In genomic region chr9:71909887-71910601, GRCh38 we compare ENCODE assay signal across 8 cellular contexts. TPM values are rescaled to one million over a fixed set of nuclear protein-coding genes. Genes with fewer than 3 reads are reported as not detected.
DNase-seq lines count a peak whose midpoint lies in the region; ATAC-seq and TF ChIP-seq lines count a peak whose summit lies in the region.

No MANE protein-coding gene starts in this region.

- no peak overlapping the region for H2BK12ac ChIP-seq in mesenchymal stem cell (ENCODE audit: low read length in 2 of 2)

- H4K20me1 ChIP-seq in DND-41 (ENCODE audit: insufficient read depth, low read length) (peaks cover 40% of the 10 kb centered on the region; the same call in 1 of the 2 replicates), GM23248 (ENCODE audit: insufficient read depth) (no peaks in the 10 kb centered on the region; the same call in 1 of the 2 replicates)

- H2BK5ac ChIP-seq in mesenchymal stem cell (ENCODE audit: low read depth, low read length, poor library complexity, severe bottlenecking), result no peak overlapping the region

- H3K27me3 ChIP-seq in DND-41 (ENCODE audit: insufficient read depth, low read length, poor library complexity) (no peaks in the 10 kb centered on the region), GM23248 (replicated peaks; ENCODE audit: insufficient read depth) (no peaks in the 10 kb centered on the region), mesenchymal stem cell (ENCODE audit: control insufficient read depth in 1 of 2, insufficient read depth in 1 of 2, low read length in 2 of 2) (no peaks in the 10 kb centered on the region)

- H3F3A ChIP-seq in GM23248 (ENCODE audit: insufficient read depth), result peaks cover 23% of the 10 kb centered on the region

- peak overlapping the region; percentile 67 for H3K4me2 ChIP-seq in DND-41 (ENCODE audit: insufficient read depth, low read length)
- peak overlapping the region; percentile 90 for H3K4me2 ChIP-seq in GM23248 (ENCODE audit: unreplicated experiment)
- peak overlapping the region; percentile 73 for H3K4me2 ChIP-seq in mesenchymal stem cell (ENCODE audit: low read length, poor library complexity, severe bottlenecking)

- no peaks in the 10 kb centered on the region for H3K9me3 Mint-ChIP-seq in stimulated activated effector memory CD8-positive, alpha-beta T cell treated with anti-CD3 and anti-CD28 coated beads, Interleukin-12 subunit alpha, Interleukin-12 subunit beta, amount 100 ng/mL, for 72 hours

- H3K27ac ChIP-seq in DND-41 (ENCODE audit: low read length) (peak overlapping the region; percentile 92), GM23248 (peak overlapping the region; percentile 88), mesenchymal stem cell (ENCODE audit: low read length, poor library complexity, severe bottlenecking) (peak overlapping the region; percentile 64)

- H3K4me3 ChIP-seq in DND-41 (ENCODE audit: low read depth in 1 of 2, low read length in 2 of 2), result peak overlapping the region; percentile 65 to 86
- peak overlapping the region; percentile 91 for H3K4me3 ChIP-seq in GM23248
- peak overlapping the region; percentile 90 to 91 for H3K4me3 ChIP-seq in mesenchymal stem cell (ENCODE audit: insufficient read depth in 1 of 2, low read depth in 1 of 2, low read length in 2 of 2)

- H2AFZ ChIP-seq in DND-41 (ENCODE audit: low read depth, low read length) (peak overlapping the region; percentile 24; the same call in 1 of the 2 replicates), GM23248 (peak overlapping the region; percentile 89), mesenchymal stem cell (ENCODE audit: low read depth, low read length) (peak overlapping the region; percentile 88)

- ATAC-seq in DND-41 (ENCODE audit: insufficient read depth, low read depth) (peak; percentile 5; the same call in 1 of the 3 replicates), GM19467 (IDR thresholded peaks at IDR 0.05; ENCODE audit: unreplicated experiment) (no peak)
- ATAC-seq in stimulated activated effector memory CD8-positive, alpha-beta T cell treated with anti-CD3 and anti-CD28 coated beads, Interleukin-12 subunit alpha, Interleukin-12 subunit beta, amount 100 ng/mL, for 72 hours, result no peak

- H3K36me3 Mint-ChIP-seq in stimulated activated effector memory CD8-positive, alpha-beta T cell treated with anti-CD3 and anti-CD28 coated beads, Interleukin-12 subunit alpha, Interleukin-12 subunit beta, amount 100 ng/mL, for 72 hours, result peaks cover 19% of the 10 kb centered on the region

- H3K4me3 Mint-ChIP-seq in stimulated activated effector memory CD8-positive, alpha-beta T cell treated with anti-CD3 and anti-CD28 coated beads, Interleukin-12 subunit alpha, Interleukin-12 subunit beta, amount 100 ng/mL, for 72 hours, result peak overlapping the region; percentile 97

- H3K27ac Mint-ChIP-seq in stimulated activated effector memory CD8-positive, alpha-beta T cell treated with anti-CD3 and anti-CD28 coated beads, Interleukin-12 subunit alpha, Interleukin-12 subunit beta, amount 100 ng/mL, for 72 hours, result peak overlapping the region; percentile 98

- no peak overlapping the region for H3K14ac ChIP-seq in mesenchymal stem cell (ENCODE audit: low read length in 2 of 2)

- DNase-seq in DND-41 (peak; percentile 65), GM23248 (peak; percentile 63), NCI-H146 treated with DMSO at 0.1 percent for 48 hours (lab: John Stamatoyannopoulos, UW; ENCODE audit: unreplicated experiment) (peak; percentile 14), epidermal melanocyte (ENCODE audit: insufficient read length, low spot score) (peak; percentile 40), mesenchymal stem cell (peak; percentile 65)
- peak; percentile 73 for DNase-seq in activated CD8-positive, alpha-beta memory T cell treated with anti-CD3 and anti-CD28 coated beads for 24 hours
- DNase-seq in stimulated activated effector memory CD8-positive, alpha-beta T cell treated with anti-CD3 and anti-CD28 coated beads, Interleukin-12 subunit alpha, Interleukin-12 subunit beta, amount 100 ng/mL, for 72 hours (ENCODE audit: low spot score in 2 of 2), result peak in 1 of 2 donors; percentile 70

- H3K36me3 ChIP-seq in DND-41 (ENCODE audit: insufficient read depth, low read length) (peaks cover 22% of the 10 kb centered on the region), GM23248 (ENCODE audit: low read depth) (no peaks in the 10 kb centered on the region), mesenchymal stem cell (ENCODE audit: control insufficient read depth in 1 of 2, insufficient read depth in 2 of 2, low read depth in 1 of 2, low read length in 2 of 2) (peaks cover 0 to 3% of the 10 kb centered on the region in 2 experiments)

- H2BK15ac ChIP-seq in mesenchymal stem cell (ENCODE audit: low read depth, poor library complexity, severe bottlenecking), result peak overlapping the region; percentile 1

- H3K79me2 ChIP-seq in DND-41 (ENCODE audit: insufficient read depth, low read length), result peaks cover 96% of the 10 kb centered on the region
- H3K79me2 ChIP-seq in GM23248 (ENCODE audit: insufficient read depth), result peaks cover 84% of the 10 kb centered on the region

- H3K4me1 ChIP-seq in DND-41 (ENCODE audit: insufficient read depth, low read length) (peaks cover 68% of the 10 kb centered on the region), GM23248 (ENCODE audit: insufficient read depth) (peaks cover 25% of the 10 kb centered on the region), mesenchymal stem cell (ENCODE audit: control insufficient read depth, insufficient read depth, low read depth, low read length) (peaks cover 5% of the 10 kb centered on the region)

- peak overlapping the region; percentile 18 for H4K91ac ChIP-seq in mesenchymal stem cell (ENCODE audit: low read length)

- H3K18ac ChIP-seq in mesenchymal stem cell (ENCODE audit: low read depth in 1 of 2, low read length in 2 of 2), result peak overlapping the region; percentile 81 to 86

- TF ChIP-seq CTCF in DND-41 (IDR thresholded peaks at IDR 0.05; ENCODE audit: borderline replicate concordance, extremely low read depth, low read length, poor library complexity, severe bottlenecking), result peak; percentile 2

- H3K9me2 ChIP-seq in GM23248 (ENCODE audit: insufficient read depth), result no peaks in the 10 kb centered on the region

- H4K8ac ChIP-seq in mesenchymal stem cell (ENCODE audit: low read length), result no peak overlapping the region

- peak overlapping the region in 1 of 2 experiments; percentile 65 for H3K4ac ChIP-seq in mesenchymal stem cell (ENCODE audit: low read depth in 1 of 2, low read length in 2 of 2)

- H3K4me1 Mint-ChIP-seq in stimulated activated effector memory CD8-positive, alpha-beta T cell treated with anti-CD3 and anti-CD28 coated beads, Interleukin-12 subunit alpha, Interleukin-12 subunit beta, amount 100 ng/mL, for 72 hours, result peaks cover 47% of the 10 kb centered on the region

- 2% methylated on average over 14 to 41 of the region's 41 CpGs for WGBS in GM23248 (ENCODE audit: low coverage in 1 of 2, low lambda C conversion rate in 2 of 2, missing lambda C conversion rate in 2 of 2), 2 experiments
- WGBS in mesenchymal stem cell, result under 1% methylated on average over 35 of the region's 41 CpGs

- no peak overlapping the region for H2AK5ac ChIP-seq in mesenchymal stem cell (ENCODE audit: low read length, severe bottlenecking)

- H3K79me1 ChIP-seq in mesenchymal stem cell (replicated peaks; ENCODE audit: low read length, poor library complexity, severe bottlenecking), result peaks cover 9% of the 10 kb centered on the region

- in situ Hi-C loops in GM23248 (cut with MboI), result no loop called here

- H3K9ac ChIP-seq in DND-41 (ENCODE audit: low read depth, low read length), result peak overlapping the region; percentile 85
- peak overlapping the region; percentile 86 for H3K9ac ChIP-seq in GM23248
- H3K9ac ChIP-seq in mesenchymal stem cell (ENCODE audit: low read length), result peak overlapping the region; percentile 92

- H2BK120ac ChIP-seq in mesenchymal stem cell (ENCODE audit: low read depth, low read length), result peak overlapping the region; percentile 78

- no peak overlapping the region for H3K23ac ChIP-seq in mesenchymal stem cell (ENCODE audit: low read length in 2 of 2)

- no peaks in the 10 kb centered on the region for H3K9me3 ChIP-seq in DND-41 (ENCODE audit: insufficient read depth, low read length, severe bottlenecking)
- H3K9me3 ChIP-seq in GM23248 (ENCODE audit: low read depth), result no peaks in the 10 kb centered on the region
- H3K9me3 ChIP-seq in mesenchymal stem cell (ENCODE audit: control insufficient read depth, low read length), result no peaks in the 10 kb centered on the region

RNA-seq across cellular contexts. Expression of gene ABHD17B, which starts 0.9 kb away (rescaled TPM):
- total RNA-seq in GM23248 (2014; rRNA removed; shearing (Covaris generic)), result 10.7 and 14.4 TPM in 2 replicates
- polyA plus RNA-seq in GM23248 (2016; fragmentation: Nextera tagmentation; extraction: Ambion mirVana), result 6.3 and 7.7 TPM in 2 replicates
- 11.3 TPM for polyA plus RNA-seq in mesenchymal stem cell (2013, experiment 1 of 2)
- polyA plus RNA-seq in mesenchymal stem cell (2013, experiment 2 of 2), result 11.3 TPM

RNA-seq across cellular contexts. Expression of gene C9orf85, which starts 1.4 kb away (rescaled TPM):
- total RNA-seq in GM23248 (2014; rRNA removed; shearing (Covaris generic)), result 12.1 and 16.3 TPM in 2 replicates
- polyA plus RNA-seq in GM23248 (2016; fragmentation: Nextera tagmentation; extraction: Ambion mirVana), result 11.8 and 13.2 TPM in 2 replicates
- polyA plus RNA-seq in mesenchymal stem cell (2013, experiment 1 of 2), result 17.6 TPM
- 18.3 TPM for polyA plus RNA-seq in mesenchymal stem cell (2013, experiment 2 of 2)

Comparison
In these comparisons a context has a peak if more than half of its experiments do, and no peak if none do; other contexts are left out.
1. H2AFZ ChIP-seq: peak in every context shown above with its lines; median percentile 89 in GM23248; 88 in mesenchymal stem cell; 24 in DND-41.